Comparison of ENCODE assay signal across 8 cellular contexts in the genomic region with DNA sequence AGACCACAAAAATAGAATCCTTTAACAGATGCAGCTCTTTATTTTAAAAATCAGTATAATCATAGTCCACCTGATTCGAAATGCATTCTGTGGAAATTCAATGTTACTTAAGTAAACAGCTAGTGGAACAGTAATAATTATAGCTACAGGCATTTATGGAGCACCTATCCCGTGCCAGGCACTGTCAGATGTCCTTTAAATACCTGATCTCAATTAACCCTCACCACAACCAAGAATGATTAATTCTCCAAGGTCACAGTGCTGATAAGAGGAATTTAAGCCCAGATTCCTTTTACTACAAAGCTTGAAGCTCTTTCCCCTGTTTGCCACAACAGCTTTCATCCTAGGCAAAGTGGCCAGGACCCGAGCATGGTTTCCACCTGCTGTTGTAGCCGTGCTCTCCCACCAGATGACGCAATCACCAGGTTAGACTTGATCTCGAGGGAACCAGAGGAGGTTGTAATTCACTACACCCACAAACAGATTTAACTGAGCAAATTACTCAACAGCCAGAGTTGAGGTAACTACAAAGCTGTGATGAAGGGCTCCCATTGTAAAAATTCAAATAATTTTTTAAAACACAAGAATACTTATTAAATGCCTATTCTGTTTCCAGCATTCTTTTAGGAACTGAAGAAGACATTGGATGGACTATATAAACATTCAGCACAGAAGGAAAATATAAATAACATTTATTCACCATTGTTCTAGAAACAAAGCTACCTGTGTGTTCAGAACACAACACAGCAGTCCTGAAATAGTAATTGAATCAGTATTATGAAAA. TPM values are rescaled to one million over a fixed set of nuclear protein-coding genes. Genes with fewer than 3 reads are reported as not detected.
DNase-seq lines count a peak whose midpoint lies in the region; ATAC-seq and TF ChIP-seq lines count a peak whose summit lies in the region.

No MANE protein-coding gene starts in this region.

- H3K9me3 ChIP-seq in fibroblast of lung (ENCODE audit: control insufficient read depth, insufficient read depth, low read depth, low read length) (no peaks in the 10 kb centered on the region), gastrocnemius medialis (no peaks in the 10 kb centered on the region)

- intact Hi-C loops in gastrocnemius medialis (cut with DNase I; ENCODE audit: low total_unique reads): no loop called here

- H3K4me3 ChIP-seq in HFF-Myc (replicated peaks; ENCODE audit: low read depth, low read length) (no peak overlapping the region), fibroblast of lung (replicated peaks in 1 of 4; ENCODE audit: control extremely low read depth in 1 of 4, insufficient read depth in 1 of 4, low read depth in 3 of 4, low read length in 4 of 4) (no peak overlapping the region), gastrocnemius medialis (no peak overlapping the region)

- no peaks in the 10 kb centered on the region for H4K20me1 ChIP-seq in fibroblast of lung (ENCODE audit: control insufficient read depth, extremely low read depth, insufficient read depth, low read length)

- H3K4me1 ChIP-seq in fibroblast of lung (ENCODE audit: control insufficient read depth, extremely low read depth, insufficient read depth, low read length) (no peaks in the 10 kb centered on the region), gastrocnemius medialis (peaks cover 17 to 25% of the 10 kb centered on the region in 2 donors)

- no peak overlapping the region for H3K4me2 ChIP-seq in fibroblast of lung (ENCODE audit: extremely low read depth, insufficient read depth, low read length)

- H3K9ac ChIP-seq in fibroblast of lung (ENCODE audit: insufficient read depth, low read length): no peak overlapping the region

- H3K27me3 ChIP-seq in fibroblast of lung (ENCODE audit: control insufficient read depth, insufficient read depth, low read length): no peaks in the 10 kb centered on the region
- no peaks in the 10 kb centered on the region for H3K27me3 ChIP-seq in gastrocnemius medialis

- H3K36me3 ChIP-seq in fibroblast of lung (ENCODE audit: control insufficient read depth, insufficient read depth, low read length): no peaks in the 10 kb centered on the region
- H3K36me3 ChIP-seq in gastrocnemius medialis: no peaks in the 10 kb centered on the region

- TF ChIP-seq POLR2A in gastrocnemius medialis (IDR thresholded peaks at IDR 0.05): no peak

- H3K79me2 ChIP-seq in fibroblast of lung (ENCODE audit: control insufficient read depth, insufficient read depth, low read length): no peaks in the 10 kb centered on the region

- no peak overlapping the region for H3K27ac ChIP-seq in fibroblast of lung (ENCODE audit: insufficient read depth, low read length)
- peak overlapping the region; percentile 30 to 50 (median 44) for H3K27ac ChIP-seq in gastrocnemius medialis

- ATAC-seq in gastrocnemius medialis (peak; percentile 74 to 89), GM19324 (IDR thresholded peaks at IDR 0.05; ENCODE audit: low FRiP score, unreplicated experiment) (no peak), GM18517 (IDR thresholded peaks at IDR 0.05; ENCODE audit: unreplicated experiment) (no peak)

- TF ChIP-seq CTCF in HFF-Myc (IDR thresholded peaks at IDR 0.05; ENCODE audit: low read depth, low read length, missing control alignments) (peak; percentile 26), fibroblast of lung (conservative IDR thresholded peaks at IDR 0.05 in 1 of 2, IDR thresholded peaks at IDR 0.05 in 1 of 2; ENCODE audit: low read depth in 1 of 2, low read length in 2 of 2) (no peak), gastrocnemius medialis (IDR thresholded peaks at IDR 0.05 in 4 of 5, conservative IDR thresholded peaks at IDR 0.05 in 1 of 5) (peak in 1 of 5 experiments; percentile 33)

- DNase-seq in G401 (ENCODE audit: low spot score): peak; percentile 86
- peak; percentile 20 for DNase-seq in HFF-Myc (ENCODE audit: extremely low read depth, low read depth)
- DNase-seq in NCI-H187 treated with DMSO at 0.1 percent for 48 hours (lab: John Stamatoyannopoulos, UW): peak; percentile 10
- peak; percentile 45 to 53 for DNase-seq in activated CD4-positive, alpha-beta T cell treated with anti-CD3 and anti-CD28 coated beads for 4 hours
- DNase-seq in fibroblast of lung (ENCODE audit: low read depth in 2 of 2): peak; percentile 8 to 46
- DNase-seq in gastrocnemius medialis: peak in 1 of 2 donors; percentile 37

- no peak overlapping the region for H2AFZ ChIP-seq in fibroblast of lung (ENCODE audit: low read length)

- in situ Hi-C loops in G401 (cut with HindIII; ENCODE audit: low sequenced_read_pairs): no loop called here
- in situ Hi-C loops in gastrocnemius medialis (cut with MboI; ENCODE audit: low sequenced_read_pairs in 4 of 4): no loop called here

RNA-seq across cellular contexts. Expression of gene PRDM10, which starts 10.3 kb away (rescaled TPM):
- 3.0 and 5.6 TPM in 2 replicates for total RNA-seq in G401 (2014; rRNA removed; shearing (Covaris generic))
- 2.5 and 3.3 TPM in 2 replicates for total RNA-seq in fibroblast of lung
- 2.9 and 3.7 TPM in 2 replicates for polyA plus RNA-seq in fibroblast of lung
- polyA plus RNA-seq in fibroblast of lung (2012): 2.3 and 2.5 TPM in 2 replicates
- polyA minus RNA-seq in fibroblast of lung (ENCODE audit: low replicate concordance): 41.0 and 61.6 TPM in 2 replicates
- total RNA-seq in gastrocnemius medialis: 10 to 100 TPM in 1 of 4 donors, 1 to 10 TPM in 3; 3.3 to 10.9 (median 9.0) TPM

Comparison
In these comparisons a context has a peak if more than half of its experiments do, and no peak if none do; other contexts are left out.
1. ATAC-seq: peak in gastrocnemius medialis (2 of 2); none in GM19324 (single experiment) and GM18517 (single experiment).